8 cellular contexts compared by ENCODE assay signal in genomic region chr3:172595648-172596393, GRCh38.
DNase-seq lines count a peak whose midpoint lies in the region; ATAC-seq and TF ChIP-seq lines count a peak whose summit lies in the region.

No MANE protein-coding gene starts in this region.

- H3K4me2 ChIP-seq in PC-9, result peak overlapping the region; percentile 66

- H3F3A ChIP-seq in PC-9 (ENCODE audit: insufficient read depth, low read depth), result no peaks in the 10 kb centered on the region

- H3K9ac ChIP-seq in skeletal muscle tissue (ENCODE audit: low read depth in 1 of 3, low read length in 3 of 3), result peak overlapping the region; percentile 27 to 55 (median 36)

- no peak overlapping the region for H3K27ac ChIP-seq in PC-9
- H3K27ac ChIP-seq in ascending aorta, result peak overlapping the region; percentile 22 to 36
- no peak overlapping the region for H3K27ac ChIP-seq in right cardiac atrium (ENCODE audit: low read length)
- peak overlapping the region; percentile 67 for H3K27ac ChIP-seq in skeletal muscle tissue (ENCODE audit: low read depth, low read length)

- POLR2A ChIA-PET in PC-9 (lab: Charles Lee; ENCODE audit: unreplicated experiment), result interaction anchor here (0.6 to 1.2 kb wide), 2 partner anchors 50 to 72 kb away, joined by 4 read pairs; partner anchors contain the start of gene TNFSF10

- DNase-seq in COLO829 (ENCODE audit: low spot score), result peak; percentile 76
- peak; percentile 32 to 65 for DNase-seq in PC-9
- DNase-seq in ascending aorta (ENCODE audit: low spot score in 2 of 2), result peak in 1 of 2 donors; percentile 67
- no peak for DNase-seq in right cardiac atrium
- no peak for DNase-seq in activated CD4-positive, CD25-positive, alpha-beta regulatory T cell (lab: John Stamatoyannopoulos, UW)

- H3K36me3 ChIP-seq in PC-9 (ENCODE audit: low read depth) (no peaks in the 10 kb centered on the region), ascending aorta (no peaks in the 10 kb centered on the region), skeletal muscle tissue (ENCODE audit: control insufficient read depth in 3 of 3, insufficient read depth in 3 of 3, low read length in 3 of 3) (no peaks in the 10 kb centered on the region)

- no peaks in the 10 kb centered on the region for H3K27me3 ChIP-seq in PC-9 (ENCODE audit: insufficient read depth, low read depth)
- no peaks in the 10 kb centered on the region for H3K27me3 ChIP-seq in ascending aorta
- no peaks in the 10 kb centered on the region for H3K27me3 ChIP-seq in right cardiac atrium (ENCODE audit: control insufficient read depth, insufficient read depth)
- H3K27me3 ChIP-seq in skeletal muscle tissue (ENCODE audit: control insufficient read depth in 3 of 3, insufficient read depth in 3 of 3, low read length in 3 of 3), result no peaks in the 10 kb centered on the region

- H3K4me1 ChIP-seq in PC-9 (replicated peaks; ENCODE audit: insufficient read depth) (peaks cover 8% of the 10 kb centered on the region; the same call in 1 of the 2 replicates), ascending aorta (peaks cover 0 to 10% of the 10 kb centered on the region in 2 donors), right cardiac atrium (ENCODE audit: control insufficient read depth, insufficient read depth, low read length) (no peaks in the 10 kb centered on the region), skeletal muscle tissue (ENCODE audit: control insufficient read depth in 3 of 3, insufficient read depth in 3 of 3, low read length in 3 of 3) (peaks cover 2 to 11% (median 6%) of the 10 kb centered on the region in 3 donors)

- H3K9me2 ChIP-seq in PC-9 (ENCODE audit: insufficient read depth), result peaks cover under 1% of the 10 kb centered on the region; the same call in 1 of the 2 replicates

- ATAC-seq in GM19043 (IDR thresholded peaks at IDR 0.05; ENCODE audit: low read depth, unreplicated experiment) (peak; percentile 35), HG03442 (IDR thresholded peaks at IDR 0.05; ENCODE audit: unreplicated experiment) (peak; percentile 32), right cardiac atrium (peak; percentile 64 to 76)

- TF ChIP-seq CTCF in PC-9 (conservative IDR thresholded peaks at IDR 0.05) (peak; percentile 96), ascending aorta (IDR thresholded peaks at IDR 0.05) (peak; percentile 56 to 81 (median 73))

- H3K4me3 ChIP-seq in PC-9, result peak overlapping the region; percentile 25; the same call in 1 of the 2 replicates
- peak overlapping the region; percentile 40 to 44 for H3K4me3 ChIP-seq in ascending aorta
- H3K4me3 ChIP-seq in right cardiac atrium (ENCODE audit: low read length), result peak overlapping the region; percentile 66
- H3K4me3 ChIP-seq in skeletal muscle tissue (ENCODE audit: low read length in 3 of 3), result peak overlapping the region; percentile 37 to 50 (median 44)

- CTCF ChIA-PET in PC-9 (lab: Charles Lee), result interaction anchor here (0.6 to 2.6 kb wide), 18 partner anchors 33 to 587 kb away, joined by 3 to 9 read pairs (median 4); partner anchors contain the start of gene ECT2

- intact Hi-C loops in PC-9 (cut with micrococcal nuclease; ENCODE audit: unreplicated experiment), result loop anchor here (1.0 to 5.0 kb wide), 7 partner anchors 50 to 254 kb away; partner anchors contain the start of gene ECT2
- intact Hi-C loops in ascending aorta (cut with DNase I), result loop anchor here (1.0 kb wide), 1 partner anchor 106 kb away; no protein-coding TSS in a partner anchor
- intact Hi-C loops in right cardiac atrium (cut with DNase I), result loop anchor here in 2 of 4 donors (5.0 to 10.0 kb wide), 3 partner anchors 81 to 109 kb away; no protein-coding TSS in a partner anchor

- no peaks in the 10 kb centered on the region for H4K20me1 ChIP-seq in PC-9 (ENCODE audit: insufficient read depth)

- H2AFZ ChIP-seq in PC-9, result peak overlapping the region; percentile 34

- WGBS in right cardiac atrium, result 17% methylated on average over 7 of the region's 7 CpGs

- H3K9me3 ChIP-seq in PC-9 (ENCODE audit: insufficient read depth, low read depth) (no peaks in the 10 kb centered on the region), ascending aorta (no peaks in the 10 kb centered on the region), right cardiac atrium (ENCODE audit: control insufficient read depth, low read length) (no peaks in the 10 kb centered on the region), skeletal muscle tissue (ENCODE audit: control insufficient read depth in 3 of 3, low read length in 3 of 3) (no peaks in the 10 kb centered on the region)

- BruUV-seq in PC-9 (replicated peaks; lab: Mats Ljungman, UMichigan), result no TSS peak

- H3K79me2 ChIP-seq in PC-9 (ENCODE audit: low read depth), result no peaks in the 10 kb centered on the region

Comparison
In these comparisons a context has a peak if more than half of its experiments do, and no peak if none do; other contexts are left out.
1. DNase-seq: peak in COLO829 (single experiment) and PC-9 (2 of 2); none in right cardiac atrium (0 of 3) and activated CD4-positive, CD25-positive, alpha-beta regulatory T cell (0 of 4).
2. H3K27ac ChIP-seq: peak in ascending aorta (2 of 2) and skeletal muscle tissue (single experiment); none in PC-9 (single experiment) and right cardiac atrium (single experiment).
3. Peak in every context shown above with its lines, with median percentiles within 50 percentile points of each other: ATAC-seq and H3K4me3 ChIP-seq.